8 cellular contexts compared by ENCODE assay signal in genomic region chr2:165015052-165015642, GRCh38. TPM values are rescaled to one million over a fixed set of nuclear protein-coding genes. Genes with fewer than 3 reads are reported as not detected.
A peak's percentile ranks its signal among the peaks of the same experiment; 100 is the strongest.
DNase-seq lines count a peak whose midpoint lies in the region; ATAC-seq and TF ChIP-seq lines count a peak whose summit lies in the region.

No MANE protein-coding gene starts in this region.

- POLR2A ChIA-PET in Panc1 (lab: Charles Lee), result no interaction called here

- WGBS in suprapubic skin, result 33% methylated on average over 4 of the region's 4 CpGs

- no peak for TF ChIP-seq EP300 in suprapubic skin (IDR thresholded peaks at IDR 0.05)

- no peaks in the 10 kb centered on the region for H3K36me3 ChIP-seq in Panc1 (ENCODE audit: control insufficient read depth, insufficient read depth, low read length)
- no peaks in the 10 kb centered on the region for H3K36me3 ChIP-seq in suprapubic skin

- TF ChIP-seq CTCF in Panc1 (IDR thresholded peaks at IDR 0.05) (peak; percentile 94), suprapubic skin (IDR thresholded peaks at IDR 0.05) (peak in 1 of 2 donors; percentile 65)

- no peaks in the 10 kb centered on the region for H3K9me3 ChIP-seq in Panc1 (ENCODE audit: control insufficient read depth, insufficient read depth, low read depth, low read length)
- H3K9me3 ChIP-seq in suprapubic skin, result no peaks in the 10 kb centered on the region

- H3K4me1 ChIP-seq in Panc1 (ENCODE audit: control insufficient read depth, insufficient read depth, low read length), result no peaks in the 10 kb centered on the region
- peaks cover 8% of the 10 kb centered on the region for H3K4me1 ChIP-seq in suprapubic skin

- ATAC-seq in GM21528 (IDR thresholded peaks at IDR 0.05; ENCODE audit: low FRiP score, unreplicated experiment) (peak; percentile 80), Panc1 (peak; percentile 85)

- H3K27me3 ChIP-seq in Panc1 (ENCODE audit: control insufficient read depth, insufficient read depth, low read length), result no peaks in the 10 kb centered on the region
- no peaks in the 10 kb centered on the region for H3K27me3 ChIP-seq in suprapubic skin

- in situ Hi-C loops in Panc1 (cut with HindIII; ENCODE audit: low pct_unique_long_range_greater_than_20kb, low sequenced_read_pairs), result no loop called here

- intact Hi-C loops in Panc1 (cut with micrococcal nuclease; ENCODE audit: unreplicated experiment), result loop anchor here (1.0 kb wide), 1 partner anchor 189 kb away; the partner anchor contains the start of gene SCN3A
- intact Hi-C loops in posterior cingulate gyrus (cut with DNase I), result loop anchor here (10.0 kb wide), 1 partner anchor 280 kb away; no protein-coding TSS in a partner anchor

- no peak for TF ChIP-seq POLR2A in suprapubic skin (IDR thresholded peaks at IDR 0.05)

- BruUV-seq in Panc1 (replicated peaks; lab: Mats Ljungman, UMichigan), result no TSS peak

- no peak overlapping the region for H3K4me3 ChIP-seq in Jurkat, Clone E6-1 (ENCODE audit: low read length)
- H3K4me3 ChIP-seq in Panc1 (ENCODE audit: low read depth in 2 of 2, low read length in 2 of 2) (no peak overlapping the region), suprapubic skin (no peak overlapping the region)

- H3K27ac ChIP-seq in Panc1 (ENCODE audit: low read length) (no peak overlapping the region), suprapubic skin (no peak overlapping the region)

- DNase-seq in Daoy (ENCODE audit: low read depth) (peak; percentile 67), Panc1 (ENCODE audit: low read depth, low spot score) (peak; percentile 38), glomerular endothelial cell (ENCODE audit: extremely low read depth, low read depth, low spot score) (peak; percentile 34), posterior cingulate gyrus (peak in 7 of 10 donors; percentile 59 to 92 (median 74)), suprapubic skin (ENCODE audit: low spot score in 2 of 2) (no peak)
- DNase-seq in Jurkat, Clone E6-1 (ENCODE audit: low read depth, low spot score), result peak; percentile 69
- peak; percentile 6 for DNase-seq in activated T-helper 9 cell treated with anti-CD3 and anti-CD28 coated beads, Interleukin-2, amount 50 U/mL, for 16 hours (ENCODE audit: low read depth)

- CTCF ChIA-PET in Panc1 (lab: Charles Lee), result no interaction called here

RNA-seq across cellular contexts. Expression of gene SLC38A11, which starts 59.8 kb away (rescaled TPM):
- not detected in 2 replicates for total RNA-seq in Daoy (2014; rRNA removed; shearing (Covaris generic))
- not detected for polyA plus RNA-seq in Jurkat, Clone E6-1 (2012; ENCODE audit: insufficient read depth, insufficient read length)
- total RNA-seq in Panc1 (2021; ENCODE audit: unreplicated experiment), result 0.46 TPM
- polyA plus RNA-seq in Panc1 (2012; ENCODE audit: insufficient read length), result not detected
- 0.34 TPM in 1 of 2 replicates, not detected in the other for total RNA-seq in glomerular endothelial cell
- 1 to 10 TPM in 1 of 4 donors, under 1 TPM in 2, not detected in 1; 0.42 to 1.1 (median 0.52) TPM for total RNA-seq in suprapubic skin

Comparison
In these comparisons a context has a peak if more than half of its experiments do, and no peak if none do; other contexts are left out.
1. DNase-seq: peak in Daoy (single experiment), Jurkat, Clone E6-1 (single experiment), Panc1 (single experiment), activated T-helper 9 cell treated with anti-CD3 and anti-CD28 coated beads, Interleukin-2, amount 50 U/mL, for 16 hours (single experiment), glomerular endothelial cell (single experiment) and posterior cingulate gyrus (7 of 10); none in suprapubic skin (0 of 2).